ENCODE assay signal across 14 cellular contexts in genomic region chr6:74597840-74598239, GRCh38.
DNase-seq lines count a peak whose midpoint lies in the region; ATAC-seq lines count a peak whose summit lies in the region.
"Had no signal": no experiment of that assay in that cellular context is flagged by ENCODE, and none has a peak within 500 bp of the region (broad histone marks: within the 10 kb centered on the region; RNA-seq: fewer than 3 reads in every experiment).

No MANE protein-coding gene starts in this region.

- no peak overlapping the region for H2BK5ac ChIP-seq in trophoblast cell (ENCODE audit: low read depth, low read length, poor library complexity)

- intact Hi-C loops in sciatic nerve (cut with DNase I): no loop called here

- H3K4me1 ChIP-seq in BLaER1 treated with 17β-estradiol and CSF1 and Interleukin-3, amounts not matched to agents 10 nM and 100 nM: peaks cover 24 to 42% (median 32%) of the 10 kb centered on the region in 10 experiments
- H3K4me1 ChIP-seq in trophoblast cell (ENCODE audit: control insufficient read depth in 1 of 2, insufficient read depth in 2 of 2, low read length in 2 of 2): no peaks in the 10 kb centered on the region
- H3K4me1 ChIP-seq: parathyroid adenoma had no signal

- H3K14ac ChIP-seq in trophoblast cell (ENCODE audit: low read length): no peak overlapping the region

- H3K9me3 ChIP-seq in BLaER1 treated with 17β-estradiol and CSF1 and Interleukin-3, amounts not matched to agents 10 nM and 100 nM (replicated peaks in 1 of 11): 0 out of 22 replicates have a peak, but pooled peaks cover 0 to 4% (median 0%) of the 10 kb centered on the region in 11 experiments
- H3K9me3 ChIP-seq in trophoblast cell (ENCODE audit: insufficient read depth, low read depth, low read length): no peaks in the 10 kb centered on the region
- H3K9me3 ChIP-seq: SJSA1 had no signal

- no peak overlapping the region for H4K8ac ChIP-seq in trophoblast cell (ENCODE audit: low read depth, low read length)

- H3K23ac ChIP-seq in trophoblast cell (ENCODE audit: low read length): no peak overlapping the region

- no peak overlapping the region for H2BK120ac ChIP-seq in trophoblast cell (ENCODE audit: insufficient read depth, low read length, poor library complexity)

- no peaks in the 10 kb centered on the region for H4K20me1 ChIP-seq in BLaER1 treated with 17β-estradiol and CSF1 and Interleukin-3, amounts not matched to agents 10 nM and 100 nM

- no peak for DNase-seq in SK-N-DZ (ENCODE audit: low spot score)
- DNase-seq in sciatic nerve (ENCODE audit: low spot score): no peak
- DNase-seq in trophoblast cell: no peak
- no peak for DNase-seq in DMS 273 treated with DMSO at 0.1 percent for 48 hours (lab: John Stamatoyannopoulos, UW)
- DNase-seq: activated CD8-positive, alpha-beta memory T cell treated with anti-CD3 and anti-CD28 coated beads, Interleukin-2, amount 50 U/mL, for 48 hours; NCI-H187; NCI-H774; WERI-Rb-1 had no signal

- H3K18ac ChIP-seq in trophoblast cell (ENCODE audit: low read length): no peak overlapping the region

- peak overlapping the region in 7 of 11 experiments; percentile 6 to 70 (median 51); a peak in 15 of 22 replicates for H3K27ac ChIP-seq in BLaER1 treated with 17β-estradiol and CSF1 and Interleukin-3, amounts not matched to agents 10 nM and 100 nM
- H3K27ac ChIP-seq in trophoblast cell (ENCODE audit: low read depth, low read length): no peak overlapping the region
- H3K27ac ChIP-seq: parathyroid adenoma, SJSA1, WERI-Rb-1 had no signal

- no peak overlapping the region for H3K4ac ChIP-seq in trophoblast cell (ENCODE audit: low read depth, low read length)

- no peaks in the 10 kb centered on the region for H3K27me3 ChIP-seq in BLaER1 treated with 17β-estradiol and CSF1 and Interleukin-3, amounts not matched to agents 10 nM and 100 nM
- no peaks in the 10 kb centered on the region for H3K27me3 ChIP-seq in trophoblast cell (ENCODE audit: insufficient read depth, low read length)
- H3K27me3 ChIP-seq: SJSA1 had no signal

- no peaks in the 10 kb centered on the region for H3K79me1 ChIP-seq in trophoblast cell (ENCODE audit: low read length)

- no peaks in the 10 kb centered on the region for H3K36me3 ChIP-seq in BLaER1 treated with 17β-estradiol and CSF1 and Interleukin-3, amounts not matched to agents 10 nM and 100 nM
- H3K36me3 ChIP-seq in trophoblast cell (ENCODE audit: control insufficient read depth in 1 of 2, insufficient read depth in 2 of 2, low read length in 2 of 2): no peaks in the 10 kb centered on the region
- H3K36me3 ChIP-seq: SJSA1, WERI-Rb-1 had no signal

- peak overlapping the region; percentile 20 to 75 (median 60); a peak in 17 of 22 replicates for H3K4me2 ChIP-seq in BLaER1 treated with 17β-estradiol and CSF1 and Interleukin-3, amounts not matched to agents 10 nM and 100 nM
- H3K4me2 ChIP-seq in trophoblast cell (ENCODE audit: low read length): no peak overlapping the region

- H3K79me2 ChIP-seq in trophoblast cell (ENCODE audit: control insufficient read depth, insufficient read depth, low read length, poor library complexity): no peaks in the 10 kb centered on the region
- H3K79me2 ChIP-seq: parathyroid adenoma had no signal

- no peak overlapping the region for H4K12ac ChIP-seq in trophoblast cell (ENCODE audit: low read depth, low read length)

- no peak overlapping the region for H3K4me3 ChIP-seq in BLaER1 treated with 17β-estradiol and CSF1 and Interleukin-3, amounts not matched to agents 10 nM and 100 nM
- H3K4me3 ChIP-seq in trophoblast cell (ENCODE audit: low read depth, low read length): no peak overlapping the region
- H3K4me3 ChIP-seq: SJSA1 had no signal

- H2BK12ac ChIP-seq in trophoblast cell (ENCODE audit: low read length): no peak overlapping the region

- H2AFZ ChIP-seq in trophoblast cell (ENCODE audit: insufficient read depth, low read length, poor library complexity): no peak overlapping the region
- H2AFZ ChIP-seq: parathyroid adenoma had no signal

- ATAC-seq in GM19438 (IDR thresholded peaks at IDR 0.05; ENCODE audit: low read depth, unreplicated experiment) (peak; percentile 54), HG02798 (IDR thresholded peaks at IDR 0.05; ENCODE audit: poor library complexity, unreplicated experiment) (peak; percentile 21), HG03378 (IDR thresholded peaks at IDR 0.05; ENCODE audit: unreplicated experiment) (peak; percentile 45), sciatic nerve (no peak)

- H4K91ac ChIP-seq in trophoblast cell (ENCODE audit: low read depth, low read length): no peak overlapping the region

- H2AK5ac ChIP-seq in trophoblast cell (ENCODE audit: low read length): no peak overlapping the region

- no CpG with 5 or more reads among the region's 1 CpG for WGBS in trophoblast cell (ENCODE audit: extremely low coverage, insufficient coverage, insufficient read length)

- H3K9ac ChIP-seq in BLaER1 treated with 17β-estradiol and CSF1 and Interleukin-3, amounts not matched to agents 10 nM and 100 nM: no peak overlapping the region
- H3K9ac ChIP-seq in trophoblast cell (ENCODE audit: low read length): no peak overlapping the region
- H3K9ac ChIP-seq: parathyroid adenoma had no signal
